24 cellular contexts compared by ENCODE assay signal in genomic region chrX:54422168-54422567, GRCh38. TPM values are rescaled to one million over a fixed set of nuclear protein-coding genes. Genes with fewer than 3 reads are reported as not detected.
A peak's percentile ranks its signal among the peaks of the same experiment; 100 is the strongest.
DNase-seq lines count a peak whose midpoint lies in the region; ATAC-seq, FAIRE-seq and TF ChIP-seq lines count a peak whose summit lies in the region.
"Had no signal": no experiment of that assay in that cellular context is flagged by ENCODE, and none has a peak within 500 bp of the region (broad histone marks: within the 10 kb centered on the region; RNA-seq: fewer than 3 reads in every experiment).

No MANE protein-coding gene starts in this region.

- H3K9me3 ChIP-seq in astrocyte (ENCODE audit: insufficient read depth, low read depth, low read length) (no peaks in the 10 kb centered on the region), right lobe of liver (no peaks in the 10 kb centered on the region), small intestine (ENCODE audit: control insufficient read depth, low read depth) (no peaks in the 10 kb centered on the region)
- H3K9me3 ChIP-seq: A549, BE2C had no signal

- H3K27me3 ChIP-seq in astrocyte (ENCODE audit: insufficient read depth, low read length) (no peaks in the 10 kb centered on the region), right lobe of liver (no peaks in the 10 kb centered on the region), small intestine (ENCODE audit: control insufficient read depth in 2 of 2, insufficient read depth in 2 of 2, low read length in 2 of 2) (no peaks in the 10 kb centered on the region)
- H3K27me3 ChIP-seq: BE2C had no signal

- FAIRE-seq in astrocyte (lab: Jason Lieb, UNC) (peak; percentile 69), small intestine (lab: Jason Lieb, UNC) (no peak)
- FAIRE-seq: A549, GM12891, GM18507 had no signal

- H3K27ac Mint-ChIP-seq in astrocyte (ENCODE audit: unreplicated experiment) (no peak overlapping the region), T-cell (no peak overlapping the region)
- no peak overlapping the region for H3K27ac Mint-ChIP-seq in stimulated activated memory B cell treated with anti-CD40 and anti-IgM and Interleukin-4, amounts not matched to agents 10 μg/mL and 1 μg/mL and 100 μg/mL, for 72 hours
- H3K27ac Mint-ChIP-seq: CD4-positive, alpha-beta T cell; CD8-positive, alpha-beta memory T cell; GM23338; H9 had no signal

- intact Hi-C loops in right lobe of liver (cut with DNase I), result no loop called here

- POLR2A ChIA-PET in T-cell (lab: Charles Lee), result no interaction called here

- no peaks in the 10 kb centered on the region for H3K4me1 ChIP-seq in astrocyte (ENCODE audit: insufficient read depth, low read length)
- H3K4me1 ChIP-seq in right lobe of liver, result peaks cover 0 to 16% (median 0%) of the 10 kb centered on the region in 4 donors
- no peaks in the 10 kb centered on the region for H3K4me1 ChIP-seq in small intestine (ENCODE audit: control insufficient read depth in 2 of 2, insufficient read depth in 1 of 2, low read depth in 1 of 2, low read length in 1 of 2)
- H3K4me1 ChIP-seq: A549; BE2C; BLaER1 treated with 17β-estradiol and CSF1 and Interleukin-3, amounts not matched to agents 10 nM and 100 nM had no signal

- no peaks in the 10 kb centered on the region for H3K79me2 ChIP-seq in astrocyte (ENCODE audit: insufficient read depth, low read length)

- H3K4me3 Mint-ChIP-seq in astrocyte (ENCODE audit: unreplicated experiment), result no peak overlapping the region
- no peak overlapping the region for H3K4me3 Mint-ChIP-seq in stimulated activated memory B cell treated with anti-CD40 and anti-IgM and Interleukin-4, amounts not matched to agents 10 μg/mL and 1 μg/mL and 100 μg/mL, for 72 hours
- H3K4me3 Mint-ChIP-seq in T-cell, result no peak overlapping the region
- H3K4me3 Mint-ChIP-seq: CD14-positive monocyte; CD4-positive, alpha-beta T cell; CD8-positive, alpha-beta memory T cell; GM23338; H9 had no signal

- H3K4me3 ChIP-seq in astrocyte (ENCODE audit: insufficient read depth, low read depth, low read length) (no peak overlapping the region), right lobe of liver (no peak overlapping the region), small intestine (ENCODE audit: low read depth in 1 of 2, low read length in 2 of 2) (no peak overlapping the region)
- H3K4me3 ChIP-seq: A549; BLaER1 treated with 17β-estradiol and CSF1 and Interleukin-3, amounts not matched to agents 10 nM and 100 nM; GM23338 had no signal

- no peaks in the 10 kb centered on the region for H3K27me3 Mint-ChIP-seq in astrocyte (ENCODE audit: low read depth, unreplicated experiment)
- H3K27me3 Mint-ChIP-seq in stimulated activated memory B cell treated with anti-CD40 and anti-IgM and Interleukin-4, amounts not matched to agents 10 μg/mL and 1 μg/mL and 100 μg/mL, for 72 hours, result peaks cover 9% of the 10 kb centered on the region
- H3K27me3 Mint-ChIP-seq in T-cell, result peaks cover 22 to 24% of the 10 kb centered on the region in 2 donors

- H3K27ac ChIP-seq in astrocyte (ENCODE audit: low read depth, low read length), result no peak overlapping the region
- peak overlapping the region in 2 of 3 donors; percentile 11 to 71 for H3K27ac ChIP-seq in right lobe of liver
- no peak overlapping the region for H3K27ac ChIP-seq in small intestine (ENCODE audit: low read depth in 1 of 2, low read length in 1 of 2)
- H3K27ac ChIP-seq: A549; BLaER1 treated with 17β-estradiol and CSF1 and Interleukin-3, amounts not matched to agents 10 nM and 100 nM had no signal

- DNase-seq in astrocyte (ENCODE audit: low read depth) (no peak), left lobe of liver (ENCODE audit: low spot score) (no peak), right lobe of liver (no peak), small intestine (peak; percentile 40), mucosa of gallbladder (ENCODE audit: low spot score) (no peak), T-cell (no peak)
- DNase-seq: 8988T; ACHN; AML-193; BE2C; CD4-positive, alpha-beta T cell; CD8-positive, alpha-beta memory T cell; DMS53; DMS79 treated with DMSO at 0.1 percent for 48 hours; GF-D8; H9 had no signal

- H3K36me3 Mint-ChIP-seq in astrocyte (ENCODE audit: low read depth, unreplicated experiment) (no peaks in the 10 kb centered on the region), T-cell (no peaks in the 10 kb centered on the region)
- no peaks in the 10 kb centered on the region for H3K36me3 Mint-ChIP-seq in stimulated activated memory B cell treated with anti-CD40 and anti-IgM and Interleukin-4, amounts not matched to agents 10 μg/mL and 1 μg/mL and 100 μg/mL, for 72 hours
- H3K36me3 Mint-ChIP-seq: CD14-positive monocyte; CD8-positive, alpha-beta memory T cell had no signal

- ATAC-seq in left lobe of liver (peak; percentile 49), right lobe of liver (peak in 3 of 4 donors; percentile 54 to 72 (median 64)), T-cell (replicated peaks in 1 of 4) (no peak)
- ATAC-seq in stimulated activated memory B cell treated with anti-CD40 and anti-IgM and Interleukin-4, amounts not matched to agents 10 μg/mL and 1 μg/mL and 100 μg/mL, for 72 hours, result no peak
- ATAC-seq: A549, HCT116 had no signal

- 27% methylated on average over 3 of the region's 3 CpGs for WGBS in right lobe of liver (ENCODE audit: insufficient coverage, low coverage, low lambda C conversion rate, missing lambda C conversion rate)
- WGBS in small intestine, 3 donors, result 46 to 72% (median 56%) methylated on average over 3 of the region's 3 CpGs

- H4K20me1 ChIP-seq in astrocyte (ENCODE audit: insufficient read depth, low read length), result no peaks in the 10 kb centered on the region

- no peak overlapping the region for H2AFZ ChIP-seq in astrocyte (ENCODE audit: low read depth, low read length)
- H2AFZ ChIP-seq: GM23338 had no signal

- H3K4me1 Mint-ChIP-seq in astrocyte (ENCODE audit: low read depth, unreplicated experiment) (no peaks in the 10 kb centered on the region), T-cell (no peaks in the 10 kb centered on the region)
- H3K4me1 Mint-ChIP-seq in stimulated activated memory B cell treated with anti-CD40 and anti-IgM and Interleukin-4, amounts not matched to agents 10 μg/mL and 1 μg/mL and 100 μg/mL, for 72 hours, result no peaks in the 10 kb centered on the region
- H3K4me1 Mint-ChIP-seq: CD14-positive monocyte; CD8-positive, alpha-beta memory T cell; GM23338 had no signal

- no peaks in the 10 kb centered on the region for H3K9me3 Mint-ChIP-seq in astrocyte (ENCODE audit: unreplicated experiment)
- no peaks in the 10 kb centered on the region for H3K9me3 Mint-ChIP-seq in stimulated activated memory B cell treated with anti-CD40 and anti-IgM and Interleukin-4, amounts not matched to agents 10 μg/mL and 1 μg/mL and 100 μg/mL, for 72 hours
- no peaks in the 10 kb centered on the region for H3K9me3 Mint-ChIP-seq in T-cell
- H3K9me3 Mint-ChIP-seq: CD4-positive, alpha-beta T cell; CD8-positive, alpha-beta memory T cell; GM23338 had no signal

- H3K36me3 ChIP-seq in astrocyte (ENCODE audit: insufficient read depth, low read length) (no peaks in the 10 kb centered on the region), right lobe of liver (no peaks in the 10 kb centered on the region), small intestine (ENCODE audit: control insufficient read depth in 2 of 2, insufficient read depth in 2 of 2, low read length in 2 of 2) (no peaks in the 10 kb centered on the region)
- H3K36me3 ChIP-seq: BE2C; BLaER1 treated with 17β-estradiol and CSF1 and Interleukin-3, amounts not matched to agents 10 nM and 100 nM had no signal

- no peak for TF ChIP-seq CTCF in astrocyte (IDR thresholded peaks at IDR 0.05; ENCODE audit: insufficient read depth, low read depth, low read length)
- no peak for TF ChIP-seq CTCF in right lobe of liver (IDR thresholded peaks at IDR 0.05)

- no peak overlapping the region for H3K4me2 ChIP-seq in astrocyte (ENCODE audit: low read length)
- H3K4me2 ChIP-seq: A549; BLaER1 treated with 17β-estradiol and CSF1 and Interleukin-3, amounts not matched to agents 10 nM and 100 nM; GM23338 had no signal

- no peak for TF ChIP-seq POLR2A in right lobe of liver (IDR thresholded peaks at IDR 0.05)

- CTCF ChIA-PET in T-cell (lab: Charles Lee), result no interaction called here

- no peak overlapping the region for H3K9ac ChIP-seq in astrocyte (ENCODE audit: low read length)
- H3K9ac ChIP-seq: BLaER1 treated with 17β-estradiol and CSF1 and Interleukin-3, amounts not matched to agents 10 nM and 100 nM had no signal

RNA-seq across cellular contexts. Expression of gene TSR2, which starts 18.0 kb away (rescaled TPM):
- total RNA-seq in astrocyte (25.5 and 28.7 TPM in 2 replicates), left lobe of liver (18.1 TPM), right lobe of liver (10 to 100 TPM; 10.6 to 19.9 (median 15.7) TPM), mucosa of gallbladder (34.3 TPM), T-cell (10 to 100 TPM; 39.5 to 42.3 (median 39.7) TPM)
- polyA plus RNA-seq in small intestine, result 10 to 100 TPM; 28.4 to 43.8 (median 36.0) TPM

Comparison
In these comparisons a context has a peak if more than half of its experiments do, and no peak if none do; other contexts are left out.
1. H3K27ac ChIP-seq: peak in right lobe of liver (2 of 3); none in astrocyte (single experiment) and small intestine (0 of 2).
2. ATAC-seq: peak in left lobe of liver (single experiment) and right lobe of liver (3 of 4); none in stimulated activated memory B cell treated with anti-CD40 and anti-IgM and Interleukin-4, amounts not matched to agents 10 μg/mL and 1 μg/mL and 100 μg/mL, for 72 hours (single experiment) and T-cell (0 of 4).